10 cellular contexts compared by ENCODE assay signal in the genomic region with DNA sequence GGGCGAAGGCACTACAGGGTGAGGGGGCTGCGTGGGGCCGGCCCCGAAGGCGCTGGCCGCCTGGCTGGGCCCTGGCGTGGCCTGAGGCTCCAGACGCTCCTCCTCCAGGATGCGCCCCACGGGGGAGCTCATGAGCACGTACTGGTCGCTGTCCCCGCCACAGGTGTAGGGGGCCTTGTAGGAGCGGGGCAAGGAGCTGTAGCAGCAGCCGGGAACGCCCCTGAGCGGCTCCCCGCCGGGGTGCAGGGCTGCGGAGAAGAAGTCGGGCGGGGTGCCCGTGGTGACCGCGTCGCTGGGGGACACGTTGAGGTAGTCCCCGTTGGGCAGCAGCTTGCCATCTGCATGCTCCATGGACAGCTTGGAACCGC. TPM values are rescaled to one million over a fixed set of nuclear protein-coding genes. Genes with fewer than 3 reads are reported as not detected.
DNase-seq lines count a peak whose midpoint lies in the region; TF ChIP-seq lines count a peak whose summit lies in the region.
"Had no signal": no experiment of that assay in that cellular context is flagged by ENCODE, and none has a peak within 500 bp of the region (broad histone marks: within the 10 kb centered on the region; RNA-seq: fewer than 3 reads in every experiment).

No MANE protein-coding gene starts in this region.

- no peak overlapping the region for H2BK5ac ChIP-seq in neuronal stem cell (ENCODE audit: low read length)

- peak overlapping the region; percentile 73 for H2BK12ac ChIP-seq in neuronal stem cell (ENCODE audit: low read length)

- H4K91ac ChIP-seq in neuronal stem cell (ENCODE audit: low read depth, low read length, poor library complexity) = no peak overlapping the region

- H3K79me1 ChIP-seq in neuronal stem cell (ENCODE audit: low read depth, low read length) = peaks cover 37% of the 10 kb centered on the region

- WGBS in neuronal stem cell (ENCODE audit: extremely low coverage in 2 of 2, insufficient read length in 2 of 2, insufficient replicate concordance in 1 of 2), 2 donors = no CpG with 5 or more reads among the region's 29 CpGs

- peak overlapping the region; percentile 73 for H3K23ac ChIP-seq in neuronal stem cell (ENCODE audit: low read depth, low read length, poor library complexity)

- H3K4me2 ChIP-seq in neuronal stem cell (ENCODE audit: insufficient read depth, low read length, poor library complexity, severe bottlenecking) = peak overlapping the region; percentile 99

- H3K9me3 ChIP-seq in BE2C (no peaks in the 10 kb centered on the region), breast epithelium (no peaks in the 10 kb centered on the region), neuronal stem cell (replicated peaks in 1 of 2; ENCODE audit: control insufficient read depth in 2 of 2, insufficient read depth in 1 of 2, low read depth in 1 of 2, low read length in 2 of 2) (peaks cover 0 to 5% of the 10 kb centered on the region in 2 donors)

- intact Hi-C loops in breast epithelium (cut with DNase I; ENCODE audit: low total_unique reads) = no loop called here

- H3K4ac ChIP-seq in neuronal stem cell (ENCODE audit: low read length) = peak overlapping the region; percentile 53

- TF ChIP-seq CTCF in BE2C (IDR thresholded peaks at IDR 0.05; ENCODE audit: low read depth, low read length) (peak; percentile 19; the same call in 1 of the 2 replicates), breast epithelium (IDR thresholded peaks at IDR 0.05) (no peak)

- no peak overlapping the region for H2AFZ ChIP-seq in neuronal stem cell (ENCODE audit: low read length)

- peak overlapping the region; percentile 95 for H2AK5ac ChIP-seq in neuronal stem cell (ENCODE audit: low read depth, low read length)

- H3K27me3 ChIP-seq in BE2C (peaks cover 27% of the 10 kb centered on the region), breast epithelium (no peaks in the 10 kb centered on the region), neuronal stem cell (ENCODE audit: control insufficient read depth in 3 of 3, insufficient read depth in 3 of 3, low read depth in 1 of 3, low read length in 3 of 3) (no peaks in the 10 kb centered on the region)

- H3K4me1 ChIP-seq in BE2C (no peaks in the 10 kb centered on the region; the same call in 1 of the 2 replicates), breast epithelium (peaks cover 0 to 11% of the 10 kb centered on the region in 2 donors), neuronal stem cell (ENCODE audit: control insufficient read depth in 2 of 2, insufficient read depth in 1 of 2, low read depth in 1 of 2, low read length in 2 of 2) (peaks cover 7 to 13% of the 10 kb centered on the region in 2 donors)

- H2BK120ac ChIP-seq in neuronal stem cell (ENCODE audit: low read depth, low read length) = no peak overlapping the region

- H4K8ac ChIP-seq in neuronal stem cell (ENCODE audit: low read depth, low read length) = no peak overlapping the region

- TF ChIP-seq POLR2A in breast epithelium (IDR thresholded peaks at IDR 0.05) = peak; percentile 26
- no peak for TF ChIP-seq POLR2A in erythroblast (IDR thresholded peaks at IDR 0.05; ENCODE audit: low read length)

- peak overlapping the region; percentile 93 for H3K9ac ChIP-seq in neuronal stem cell (ENCODE audit: low read depth, low read length, poor library complexity)

- H3K14ac ChIP-seq in neuronal stem cell (ENCODE audit: low read length) = peak overlapping the region; percentile 71

- H3K27ac ChIP-seq in breast epithelium (peak overlapping the region; percentile 81 to 100), neuronal stem cell (replicated peaks; ENCODE audit: low read length) (no peak overlapping the region)

- no peak overlapping the region for H2BK15ac ChIP-seq in neuronal stem cell (ENCODE audit: low read length)

- H3K18ac ChIP-seq in neuronal stem cell (ENCODE audit: low read length) = peak overlapping the region; percentile 38

- DNase-seq in BE2C (peak; percentile 66), HT-29 (ENCODE audit: low spot score) (peak; percentile 47), breast epithelium (ENCODE audit: low spot score in 2 of 2) (no peak), neuronal stem cell (ENCODE audit: low spot score) (no peak), HPDE6-E6E7 (ENCODE audit: extremely low spot score) (no peak), middle frontal gyrus (ENCODE audit: extremely low spot score, low spot score) (no peak), erythroblast (lab: John Stamatoyannopoulos, UW) (no peak), retina (no peak)
- DNase-seq: activated CD4-positive, CD25-positive, alpha-beta regulatory T cell treated with anti-CD3 and anti-CD28 coated beads, Interleukin-2, amount 50 U/mL, for 72 hours; NCI-H2081 treated with DMSO at 0.1 percent for 48 hours had no signal

- H3K4me3 ChIP-seq in BE2C (ENCODE audit: low read depth, low read length) (peak overlapping the region; percentile 87), breast epithelium (peak overlapping the region; percentile 74 to 97 (median 81)), neuronal stem cell (ENCODE audit: low read length in 2 of 2) (no peak overlapping the region)

- H3K36me3 ChIP-seq in BE2C = peaks cover 14% of the 10 kb centered on the region
- H3K36me3 ChIP-seq in breast epithelium = no peaks in the 10 kb centered on the region
- peaks cover 22 to 24% of the 10 kb centered on the region in 2 donors for H3K36me3 ChIP-seq in neuronal stem cell (replicated peaks in 1 of 2; ENCODE audit: control insufficient read depth in 2 of 2, insufficient read depth in 2 of 2, low read length in 2 of 2)

RNA-seq across cellular contexts. Expression of a gene that starts 3.0 kb away (rescaled TPM):
- polyA plus RNA-seq in BE2C (2012; ENCODE audit: insufficient read depth, insufficient read length, low read depth) = 28.7 TPM
- total RNA-seq in HT-29 (2014; rRNA removed; shearing (Covaris generic)) = 8.2 and 9.1 TPM in 2 replicates
- 10 to 100 TPM; 25.8 to 38.2 (median 29.5) TPM for total RNA-seq in breast epithelium
- 18.1 TPM for polyA plus RNA-seq in neuronal stem cell (2013, experiment 1 of 2)
- 18.9 TPM for polyA plus RNA-seq in neuronal stem cell (2013, experiment 2 of 2)

Comparison
In these comparisons a context has a peak if more than half of its experiments do, and no peak if none do; other contexts are left out.
1. DNase-seq: peak in BE2C (single experiment) and HT-29 (single experiment); none in breast epithelium (0 of 2), neuronal stem cell (single experiment), HPDE6-E6E7 (single experiment), middle frontal gyrus (single experiment), erythroblast (0 of 2) and retina (single experiment).
2. H3K4me3 ChIP-seq: peak in BE2C (single experiment) and breast epithelium (3 of 3); none in neuronal stem cell (0 of 2).